In the genomic region with DNA sequence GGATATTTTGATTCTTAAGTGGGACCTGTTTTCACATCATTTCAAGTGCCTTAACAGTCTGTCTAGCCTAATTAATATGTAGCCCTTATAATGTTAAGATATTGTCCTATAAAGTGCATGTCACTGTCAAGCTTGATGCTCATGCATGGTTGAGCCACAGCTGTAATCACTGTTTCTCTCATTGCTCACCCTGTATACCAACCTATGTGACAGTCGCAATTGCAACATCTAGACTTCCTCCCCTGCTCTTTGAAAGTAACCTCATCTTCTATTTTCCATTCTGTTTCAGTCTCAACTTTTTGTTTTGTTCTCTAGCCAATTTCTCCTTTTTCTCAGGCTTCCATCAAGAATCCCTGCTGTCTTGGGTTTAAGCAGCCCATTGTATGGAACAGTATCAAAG, we compare ENCODE assay signal across 17 cellular contexts. TPM values are rescaled to one million over a fixed set of nuclear protein-coding genes. Genes with fewer than 3 reads are reported as not detected.
DNase-seq lines count a peak whose midpoint lies in the region; ATAC-seq and TF ChIP-seq lines count a peak whose summit lies in the region.
"Had no signal": no experiment of that assay in that cellular context is flagged by ENCODE, and none has a peak within 500 bp of the region (broad histone marks: within the 10 kb centered on the region; RNA-seq: fewer than 3 reads in every experiment).

No MANE protein-coding gene starts in this region.

- no peaks in the 10 kb centered on the region for H3K9me3 ChIP-seq in OCI-LY3 (ENCODE audit: insufficient read depth, low read length)
- no peaks in the 10 kb centered on the region for H3K9me3 ChIP-seq in breast epithelium
- H3K9me3 ChIP-seq: gastroesophageal sphincter had no signal

- no peaks in the 10 kb centered on the region for H4K20me1 ChIP-seq in OCI-LY3 (ENCODE audit: insufficient read depth, low read length)

- no peak for TF ChIP-seq POLR2A in breast epithelium (IDR thresholded peaks at IDR 0.05)

- DNase-seq in HEK293T (ENCODE audit: extremely low spot score): no peak
- DNase-seq in breast epithelium (ENCODE audit: low spot score in 2 of 2): no peak
- DNase-seq in foreskin keratinocyte: no peak
- DNase-seq: activated CD4-positive, CD25-positive, alpha-beta regulatory T cell; caudate nucleus; DND-41; erythroblast; HCEC 1CT; left colon; NCI-H2081; NCI-H510A had no signal

- peak overlapping the region; percentile 36 for H3K4me3 ChIP-seq in OCI-LY3 (ENCODE audit: low read length)
- no peak overlapping the region for H3K4me3 ChIP-seq in breast epithelium
- H3K4me3 ChIP-seq: gastroesophageal sphincter, K562 had no signal

- TF ChIP-seq CTCF in OCI-LY3 (IDR thresholded peaks at IDR 0.05; ENCODE audit: low read depth, low read length) (no peak), breast epithelium (IDR thresholded peaks at IDR 0.05) (no peak), foreskin keratinocyte (conservative IDR thresholded peaks at IDR 0.05) (no peak)

- H3K9ac ChIP-seq in OCI-LY3 (ENCODE audit: low read length): peak overlapping the region; percentile 69

- no peaks in the 10 kb centered on the region for H3K27me3 ChIP-seq in OCI-LY3 (ENCODE audit: low read depth, low read length)
- peaks cover 0 to 57% of the 10 kb centered on the region in 2 donors for H3K27me3 ChIP-seq in breast epithelium
- no peaks in the 10 kb centered on the region for H3K27me3 ChIP-seq in foreskin keratinocyte
- H3K27me3 ChIP-seq: gastroesophageal sphincter had no signal

- peak; percentile 76 for ATAC-seq in GM18519 (IDR thresholded peaks at IDR 0.05; ENCODE audit: low FRiP score, unreplicated experiment)
- ATAC-seq in GM21360 (IDR thresholded peaks at IDR 0.05; ENCODE audit: unreplicated experiment): peak; percentile 53
- peak; percentile 48 for ATAC-seq in HG02943 (IDR thresholded peaks at IDR 0.05; ENCODE audit: low read depth, unreplicated experiment)
- ATAC-seq in foreskin keratinocyte: no peak
- ATAC-seq: gastroesophageal sphincter, K562, left colon had no signal

- intact Hi-C loops in breast epithelium (cut with DNase I; ENCODE audit: low total_unique reads): no loop called here

- no peaks in the 10 kb centered on the region for H3K79me2 ChIP-seq in OCI-LY3 (ENCODE audit: low read length)

- H3K27ac ChIP-seq in OCI-LY3 (ENCODE audit: low read length) (peak overlapping the region; percentile 98), breast epithelium (no peak overlapping the region), foreskin keratinocyte (no peak overlapping the region)
- H3K27ac ChIP-seq: gastroesophageal sphincter had no signal

- no peak overlapping the region for H2AFZ ChIP-seq in OCI-LY3 (ENCODE audit: low read depth, low read length)

- CTCF ChIA-PET in HEK293T (lab: Yijun Ruan, JAX): no interaction called here

- H3K36me3 ChIP-seq in OCI-LY3 (replicated peaks; ENCODE audit: low read depth, low read length): peaks cover 7% of the 10 kb centered on the region
- H3K36me3 ChIP-seq in breast epithelium: no peaks in the 10 kb centered on the region
- H3K36me3 ChIP-seq: gastroesophageal sphincter had no signal

- H3K4me1 ChIP-seq in OCI-LY3 (ENCODE audit: low read length): peaks cover 82% of the 10 kb centered on the region
- no peaks in the 10 kb centered on the region for H3K4me1 ChIP-seq in breast epithelium
- H3K4me1 ChIP-seq in foreskin keratinocyte: no peaks in the 10 kb centered on the region
- H3K4me1 ChIP-seq: gastroesophageal sphincter had no signal

- POLR2A ChIA-PET in HEK293T (lab: Yijun Ruan, JAX): no interaction called here

- peak overlapping the region; percentile 73 for H3K4me2 ChIP-seq in OCI-LY3 (ENCODE audit: low read length)

TF ChIP-seq in HEK293T, 16 proteins besides CTCF, POLR2A, EP300 and RAD21:
- TF ChIP-seq ZNF384 (IDR thresholded peaks at IDR 0.05): no peak
- no peak for TF ChIP-seq SUZ12 (IDR thresholded peaks at IDR 0.05)
- TF ChIP-seq TARDBP (IDR thresholded peaks at IDR 0.05): no peak
- TF ChIP-seq SP1 (IDR thresholded peaks at IDR 0.05): no peak
- no peak for TF ChIP-seq CTBP1 (IDR thresholded peaks at IDR 0.05; ENCODE audit: borderline replicate concordance)
- no peak for TF ChIP-seq FOXA1 (IDR thresholded peaks at IDR 0.05)
- TF ChIP-seq L3MBTL2 (conservative IDR thresholded peaks at IDR 0.05): no peak
- no peak for TF ChIP-seq FOXM1 (IDR thresholded peaks at IDR 0.05; ENCODE audit: borderline replicate concordance)
- TF ChIP-seq, protein P1, sequence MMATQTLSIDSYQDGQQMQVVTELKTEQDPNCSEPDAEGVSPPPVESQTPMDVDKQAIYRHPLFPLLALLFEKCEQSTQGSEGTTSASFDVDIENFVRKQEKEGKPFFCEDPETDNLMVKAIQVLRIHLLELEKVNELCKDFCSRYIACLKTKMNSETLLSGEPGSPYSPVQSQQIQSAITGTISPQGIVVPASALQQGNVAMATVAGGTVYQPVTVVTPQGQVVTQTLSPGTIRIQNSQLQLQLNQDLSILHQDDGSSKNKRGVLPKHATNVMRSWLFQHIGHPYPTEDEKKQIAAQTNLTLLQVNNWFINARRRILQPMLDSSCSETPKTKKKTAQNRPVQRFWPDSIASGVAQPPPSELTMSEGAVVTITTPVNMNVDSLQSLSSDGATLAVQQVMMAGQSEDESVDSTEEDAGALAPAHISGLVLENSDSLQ (IDR thresholded peaks at IDR 0.05): no peak
- TF ChIP-seq LEF1 (IDR thresholded peaks at IDR 0.05; ENCODE audit: borderline replicate concordance): no peak

RNA-seq across cellular contexts. Expression of a gene that starts 24.4 kb away (rescaled TPM):
- total RNA-seq in breast epithelium: 10 to 100 TPM; 20.0 to 26.3 (median 24.3) TPM
- 20.9 and 22.6 TPM in 2 replicates for total RNA-seq in foreskin keratinocyte
- polyA plus RNA-seq in foreskin keratinocyte: 15.6 and 16.1 TPM in 2 replicates
